1 cellular context compared by ENCODE assay signal in the genomic region with DNA sequence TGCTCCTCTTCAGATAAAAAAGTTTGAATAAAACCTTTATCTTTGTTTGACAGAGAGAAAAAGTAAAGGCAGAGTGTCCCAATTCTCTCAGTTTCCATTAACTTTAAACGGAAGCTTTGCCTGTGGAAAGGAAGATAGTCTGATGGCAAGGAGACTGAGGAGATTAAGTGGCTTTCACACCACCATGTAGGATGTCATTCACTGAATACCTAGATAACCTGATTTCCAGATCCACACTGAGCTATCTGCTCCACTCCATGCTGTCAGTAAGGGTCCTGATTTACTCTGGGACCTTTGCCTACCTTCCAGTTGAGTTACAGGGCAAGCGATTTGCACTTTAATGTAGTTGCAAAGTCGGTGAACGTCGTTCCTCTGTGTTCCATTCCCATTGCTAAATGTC.
TF ChIP-seq lines count a peak whose summit lies in the region.

No MANE protein-coding gene starts in this region.

TF ChIP-seq in WTC11, 78 proteins besides CTCF, POLR2A, EP300 and RAD21 (continued from another document):
- no peak for TF ChIP-seq AR (CRISPR knock-in tag; IDR thresholded peaks at IDR 0.05)
- TF ChIP-seq HMGA2 (CRISPR knock-in tag; IDR thresholded peaks at IDR 0.05), result no peak
- TF ChIP-seq, protein P1, sequence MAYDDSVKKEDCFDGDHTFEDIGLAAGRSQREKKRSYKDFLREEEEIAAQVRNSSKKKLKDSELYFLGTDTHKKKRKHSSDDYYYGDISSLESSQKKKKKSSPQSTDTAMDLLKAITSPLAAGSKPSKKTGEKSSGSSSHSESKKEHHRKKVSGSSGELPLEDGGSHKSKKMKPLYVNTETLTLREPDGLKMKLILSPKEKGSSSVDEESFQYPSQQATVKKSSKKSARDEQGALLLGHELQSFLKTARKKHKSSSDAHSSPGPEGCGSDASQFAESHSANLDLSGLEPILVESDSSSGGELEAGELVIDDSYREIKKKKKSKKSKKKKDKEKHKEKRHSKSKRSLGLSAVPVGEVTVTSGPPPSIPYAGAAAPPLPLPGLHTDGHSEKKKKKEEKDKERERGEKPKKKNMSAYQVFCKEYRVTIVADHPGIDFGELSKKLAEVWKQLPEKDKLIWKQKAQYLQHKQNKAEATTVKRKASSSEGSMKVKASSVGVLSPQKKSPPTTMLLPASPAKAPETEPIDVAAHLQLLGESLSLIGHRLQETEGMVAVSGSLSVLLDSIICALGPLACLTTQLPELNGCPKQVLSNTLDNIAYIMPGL (CRISPR knock-in tag; IDR thresholded peaks at IDR 0.05), result no peak
- TF ChIP-seq JAZF1 (CRISPR knock-in tag; IDR thresholded peaks at IDR 0.05), result no peak
